In the genomic region with DNA sequence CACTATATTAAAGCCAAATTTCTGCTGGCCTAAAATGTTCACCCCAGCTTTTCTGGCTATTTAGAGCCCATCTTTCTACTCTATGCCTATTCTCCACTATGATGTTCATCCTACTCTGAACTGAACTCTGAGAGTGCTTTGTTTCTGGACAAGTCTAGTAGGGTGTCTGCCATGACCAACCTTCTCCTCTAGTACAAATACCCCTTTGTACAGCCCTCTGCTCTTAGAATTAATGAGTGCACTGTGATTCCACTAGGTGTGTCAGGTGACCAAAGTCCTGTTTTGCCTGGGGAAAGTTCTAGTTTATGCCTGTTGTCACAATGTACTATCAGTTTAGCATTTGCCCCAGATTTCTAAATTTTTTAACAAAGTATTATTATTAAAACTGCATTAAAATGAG, we compare ENCODE assay signal across 25 cellular contexts.
DNase-seq lines count a peak whose midpoint lies in the region; ATAC-seq, FAIRE-seq and TF ChIP-seq lines count a peak whose summit lies in the region.
"Had no signal": no experiment of that assay in that cellular context is flagged by ENCODE, and none has a peak within 500 bp of the region (broad histone marks: within the 10 kb centered on the region; RNA-seq: fewer than 3 reads in every experiment).

No MANE protein-coding gene starts in this region.

- TF ChIP-seq CTCF in HepG2 (CRISPR knock-in tag; IDR thresholded peaks at IDR 0.05), result no peak
- TF ChIP-seq CTCF in right lobe of liver (IDR thresholded peaks at IDR 0.05), result no peak

- H3K27ac ChIP-seq in HepG2 (ENCODE audit: extremely low read length, insufficient read depth, low read length), result no peak overlapping the region
- H3K27ac ChIP-seq in right lobe of liver, result no peak overlapping the region
- H3K27ac ChIP-seq: 22Rv1; A549; BLaER1 treated with 17β-estradiol and CSF1 and Interleukin-3, amounts not matched to agents 10 nM and 100 nM; C4-2B had no signal

- intact Hi-C loops in HepG2 (cut with micrococcal nuclease; ENCODE audit: unreplicated experiment) (no loop called here), right lobe of liver (cut with DNase I) (no loop called here)

- no peaks in the 10 kb centered on the region for H4K20me1 ChIP-seq in HepG2 (ENCODE audit: insufficient read depth, low read length)
- H4K20me1 ChIP-seq: BLaER1 treated with 17β-estradiol and CSF1 and Interleukin-3, amounts not matched to agents 10 nM and 100 nM had no signal

- peak; percentile 73 for ATAC-seq in HepG2
- no peak for ATAC-seq in right lobe of liver
- no peak for ATAC-seq in HG03159 (IDR thresholded peaks at IDR 0.05; ENCODE audit: unreplicated experiment)
- ATAC-seq: A549; CD8-positive, alpha-beta T cell; GM12878 had no signal

- no peaks in the 10 kb centered on the region for H3K79me2 ChIP-seq in HepG2 (ENCODE audit: insufficient read depth, low read length)

- no peak overlapping the region for H3K4me2 ChIP-seq in HepG2 (ENCODE audit: low read depth, low read length)
- H3K4me2 ChIP-seq: A549; BLaER1 treated with 17β-estradiol and CSF1 and Interleukin-3, amounts not matched to agents 10 nM and 100 nM had no signal

- POLR2A ChIA-PET in HepG2 (lab: Yijun Ruan, JAX), result no interaction called here

- no peak overlapping the region for H2AFZ ChIP-seq in HepG2 (ENCODE audit: low read length)

- CTCF ChIA-PET in HepG2 (lab: Yijun Ruan, JAX; ENCODE audit: low intra/inter-chr PET ratio, low total read pairs), result no interaction called here

- FAIRE-seq in HepG2 (lab: Jason Lieb, UNC), result no peak
- FAIRE-seq: A549, GM12878, GM12892, GM18507 had no signal

- H3K27me3 ChIP-seq in HepG2 (ENCODE audit: control insufficient read depth in 1 of 2, insufficient read depth in 2 of 2, low read length in 2 of 2) (no peaks in the 10 kb centered on the region; a peak in 1 of 5 replicates), right lobe of liver (no peaks in the 10 kb centered on the region)
- H3K27me3 ChIP-seq: BLaER1 treated with 17β-estradiol and CSF1 and Interleukin-3, amounts not matched to agents 10 nM and 100 nM had no signal

- no peak for TF ChIP-seq RAD21 in HepG2 (CRISPR knock-in tag; IDR thresholded peaks at IDR 0.05)

- H3K36me3 ChIP-seq in HepG2 (replicated peaks in 1 of 2; ENCODE audit: control insufficient read depth in 1 of 2, insufficient read depth in 2 of 2, low read length in 2 of 2) (no peaks in the 10 kb centered on the region), right lobe of liver (no peaks in the 10 kb centered on the region)
- H3K36me3 ChIP-seq: BLaER1 treated with 17β-estradiol and CSF1 and Interleukin-3, amounts not matched to agents 10 nM and 100 nM had no signal

- in situ Hi-C loops in HepG2 (cut with HindIII; ENCODE audit: extremely low pct_ligation_motif_present, low pct_unique_long_range_greater_than_20kb) (no loop called here), SK-MEL-5 (cut with HindIII; ENCODE audit: low pct_unique_long_range_greater_than_20kb, low sequenced_read_pairs) (no loop called here)

- no peak overlapping the region for H3K9ac ChIP-seq in HepG2 (ENCODE audit: insufficient read depth, low read depth, low read length)
- H3K9ac ChIP-seq: BLaER1 treated with 17β-estradiol and CSF1 and Interleukin-3, amounts not matched to agents 10 nM and 100 nM had no signal

- TF ChIP-seq EP300 in HepG2 (IDR thresholded peaks at IDR 0.05; ENCODE audit: low read depth in 2 of 2, low read length in 2 of 2), result no peak
- TF ChIP-seq EP300 in HepG2 (CRISPR knock-in tag; IDR thresholded peaks at IDR 0.05; ENCODE audit: borderline replicate concordance), result no peak

- DNase-seq in HepG2 (ENCODE audit: low spot score) (peak; percentile 13), right lobe of liver (no peak), HuH-7 (ENCODE audit: low spot score) (peak; percentile 0), SK-MEL-5 (ENCODE audit: low read depth, low spot score) (peak; percentile 90), left kidney (ENCODE audit: low read depth, low spot score) (peak; percentile 9), SW480 (ENCODE audit: low spot score) (no peak)
- DNase-seq in activated T-cell treated with anti-CD3 and anti-CD28 coated beads, Interleukin-2, amount 50 U/mL, for 1 hour, result no peak
- DNase-seq: AML-193; CD4-positive, alpha-beta T cell; CD8-positive, alpha-beta T cell; COR-L47; DMS 273 treated with DMSO at 0.1 percent for 48 hours; DMS153; DMS79; DND-41; EL; GDM1 had no signal

- H3K9me3 ChIP-seq in HepG2 (ENCODE audit: low read length) (no peaks in the 10 kb centered on the region), right lobe of liver (no peaks in the 10 kb centered on the region)
- H3K9me3 ChIP-seq: A549; BLaER1 treated with 17β-estradiol and CSF1 and Interleukin-3, amounts not matched to agents 10 nM and 100 nM had no signal

- H3K4me1 ChIP-seq in HepG2 (ENCODE audit: insufficient read depth, low read length) (no peaks in the 10 kb centered on the region), right lobe of liver (no peaks in the 10 kb centered on the region)
- H3K4me1 ChIP-seq: A549; BLaER1 treated with 17β-estradiol and CSF1 and Interleukin-3, amounts not matched to agents 10 nM and 100 nM had no signal

- no TSS peak for BruUV-seq in HepG2 (replicated peaks; lab: Mats Ljungman, UMichigan)

- H3K4me3 ChIP-seq in HepG2 (replicated peaks in 1 of 3; ENCODE audit: insufficient read depth in 1 of 3, low read depth in 2 of 3, low read length in 3 of 3) (no peak overlapping the region), right lobe of liver (no peak overlapping the region)
- H3K4me3 ChIP-seq: A549; BLaER1 treated with 17β-estradiol and CSF1 and Interleukin-3, amounts not matched to agents 10 nM and 100 nM; GM12878 had no signal

- TF ChIP-seq POLR2A in HepG2 (IDR thresholded peaks at IDR 0.05; ENCODE audit: insufficient read depth in 1 of 2, low read depth in 2 of 2, low read length in 2 of 2), result no peak
- TF ChIP-seq POLR2A in right lobe of liver (IDR thresholded peaks at IDR 0.05), result no peak

TF ChIP-seq in HepG2, 621 proteins besides CTCF, POLR2A, EP300 and RAD21:
- TF ChIP-seq, protein P1, sequence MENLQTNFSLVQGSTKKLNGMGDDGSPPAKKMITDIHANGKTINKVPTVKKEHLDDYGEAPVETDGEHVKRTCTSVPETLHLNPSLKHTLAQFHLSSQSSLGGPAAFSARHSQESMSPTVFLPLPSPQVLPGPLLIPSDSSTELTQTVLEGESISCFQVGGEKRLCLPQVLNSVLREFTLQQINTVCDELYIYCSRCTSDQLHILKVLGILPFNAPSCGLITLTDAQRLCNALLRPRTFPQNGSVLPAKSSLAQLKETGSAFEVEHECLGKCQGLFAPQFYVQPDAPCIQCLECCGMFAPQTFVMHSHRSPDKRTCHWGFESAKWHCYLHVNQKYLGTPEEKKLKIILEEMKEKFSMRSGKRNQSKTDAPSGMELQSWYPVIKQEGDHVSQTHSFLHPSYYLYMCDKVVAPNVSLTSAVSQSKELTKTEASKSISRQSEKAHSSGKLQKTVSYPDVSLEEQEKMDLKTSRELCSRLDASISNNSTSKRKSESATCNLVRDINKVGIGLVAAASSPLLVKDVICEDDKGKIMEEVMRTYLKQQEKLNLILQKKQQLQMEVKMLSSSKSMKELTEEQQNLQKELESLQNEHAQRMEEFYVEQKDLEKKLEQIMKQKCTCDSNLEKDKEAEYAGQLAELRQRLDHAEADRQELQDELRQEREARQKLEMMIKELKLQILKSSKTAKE (CRISPR knock-in tag; IDR thresholded peaks at IDR 0.05; ENCODE audit: borderline replicate concordance), result no peak
- TF ChIP-seq, protein P2, sequence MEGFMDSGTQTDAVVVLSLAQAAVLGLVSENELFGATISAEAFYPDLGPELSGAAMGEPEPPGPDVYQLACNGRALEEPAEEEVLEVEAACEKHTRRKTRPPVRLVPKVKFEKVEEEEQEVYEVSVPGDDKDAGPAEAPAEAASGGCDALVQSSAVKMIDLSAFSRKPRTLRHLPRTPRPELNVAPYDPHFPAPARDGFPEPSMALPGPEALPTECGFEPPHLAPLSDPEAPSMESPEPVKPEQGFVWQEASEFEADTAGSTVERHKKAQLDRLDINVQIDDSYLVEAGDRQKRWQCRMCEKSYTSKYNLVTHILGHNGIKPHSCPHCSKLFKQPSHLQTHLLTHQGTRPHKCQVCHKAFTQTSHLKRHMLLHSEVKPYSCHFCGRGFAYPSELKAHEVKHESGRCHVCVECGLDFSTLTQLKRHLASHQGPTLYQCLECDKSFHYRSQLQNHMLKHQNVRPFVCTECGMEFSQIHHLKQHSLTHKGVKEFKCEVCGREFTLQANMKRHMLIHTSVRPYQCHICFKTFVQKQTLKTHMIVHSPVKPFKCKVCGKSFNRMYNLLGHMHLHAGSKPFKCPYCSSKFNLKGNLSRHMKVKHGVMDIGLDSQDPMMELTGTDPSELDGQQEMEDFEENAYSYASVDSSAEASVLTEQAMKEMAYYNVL (CRISPR knock-in tag; IDR thresholded peaks at IDR 0.05; ENCODE audit: borderline replicate concordance), result no peak
- TF ChIP-seq SP2 (CRISPR knock-in tag; IDR thresholded peaks at IDR 0.05) (no peak), ZNF256 (CRISPR knock-in tag; conservative IDR thresholded peaks at IDR 0.05) (no peak), TMF1 (CRISPR knock-in tag; IDR thresholded peaks at IDR 0.05; ENCODE audit: low read depth) (no peak), TRIM24 (CRISPR knock-in tag; IDR thresholded peaks at IDR 0.05) (no peak), ZKSCAN1 (IDR thresholded peaks at IDR 0.05; ENCODE audit: low read length) (no peak), FOXO1 (CRISPR knock-in tag; IDR thresholded peaks at IDR 0.05) (no peak)
- TF ChIP-seq, protein P3, sequence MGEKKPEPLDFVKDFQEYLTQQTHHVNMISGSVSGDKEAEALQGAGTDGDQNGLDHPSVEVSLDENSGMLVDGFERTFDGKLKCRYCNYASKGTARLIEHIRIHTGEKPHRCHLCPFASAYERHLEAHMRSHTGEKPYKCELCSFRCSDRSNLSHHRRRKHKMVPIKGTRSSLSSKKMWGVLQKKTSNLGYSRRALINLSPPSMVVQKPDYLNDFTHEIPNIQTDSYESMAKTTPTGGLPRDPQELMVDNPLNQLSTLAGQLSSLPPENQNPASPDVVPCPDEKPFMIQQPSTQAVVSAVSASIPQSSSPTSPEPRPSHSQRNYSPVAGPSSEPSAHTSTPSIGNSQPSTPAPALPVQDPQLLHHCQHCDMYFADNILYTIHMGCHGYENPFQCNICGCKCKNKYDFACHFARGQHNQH (CRISPR knock-in tag; IDR thresholded peaks at IDR 0.05), result no peak

Comparison
In these comparisons a context has a peak if more than half of its experiments do, and no peak if none do; other contexts are left out.
1. DNase-seq: peak in HepG2 (single experiment), HuH-7 (single experiment), SK-MEL-5 (single experiment) and left kidney (single experiment); none in right lobe of liver (0 of 3), activated T-cell treated with anti-CD3 and anti-CD28 coated beads, Interleukin-2, amount 50 U/mL, for 1 hour (single experiment) and SW480 (single experiment).